25 cellular contexts compared by ENCODE assay signal in genomic region chr2:219022616-219023015, GRCh38. TPM values are rescaled to one million over a fixed set of nuclear protein-coding genes. Genes with fewer than 3 reads are reported as not detected.
"Had no signal": no experiment of that assay in that cellular context is flagged by ENCODE, and none has a peak within 500 bp of the region (broad histone marks: within the 10 kb centered on the region; RNA-seq: fewer than 3 reads in every experiment).

No MANE protein-coding gene starts in this region.

- H3K4me2 ChIP-seq: KMS-11 had no signal

- H3K4me1 Mint-ChIP-seq: IgD-negative memory B cell had no signal

- ATAC-seq: HepG2, K562 had no signal

- H3K9me3 Mint-ChIP-seq: IgD-negative memory B cell had no signal

- H3K4me3 ChIP-seq: K562, SJSA1, SK-N-MC had no signal

- H3K27ac Mint-ChIP-seq: IgD-negative memory B cell had no signal

- H3K4me1 ChIP-seq: SJSA1 had no signal

- H3K4me3 Mint-ChIP-seq: IgD-negative memory B cell had no signal

- DNase-seq: Kasumi-1, MM.1S, NCI-H1092 treated with DMSO at 0.1 percent for 48 hours, NCI-H1436, NCI-H187, NCI-H2029, NCI-H2081 treated with DMSO at 0.1 percent for 48 hours, NCI-H2171, NCI-H226, NCI-H446, NCI-H510A, NCI-H524 treated with DMSO at 0.1 percent for 48 hours, NCI-H69, NCI-H774, RPMI8226, SIG-M5 had no signal

- H3K36me3 ChIP-seq: SJSA1 had no signal

- H3K9ac ChIP-seq: KMS-11 had no signal

- H3K9me3 ChIP-seq: SJSA1 had no signal

- H3K36me3 Mint-ChIP-seq: IgD-negative memory B cell had no signal

- H3K27ac ChIP-seq: KMS-11, SJSA1, SK-N-MC had no signal

RNA-seq across cellular contexts. Expression of gene CFAP65, which starts 18.7 kb away (rescaled TPM):
- total RNA-seq: HepG2, HT1080, K562, M059J, Right ventricle myocardium superior, SJSA1 had no signal
- polyA plus RNA-seq: IgD-negative memory B cell, K562 had no signal

RNA-seq across cellular contexts. Expression of gene CRYBA2, which starts 29.4 kb away (rescaled TPM):
- total RNA-seq: HepG2, HT1080, Right ventricle myocardium superior, SJSA1 had no signal
- polyA plus RNA-seq: HepG2, IgD-negative memory B cell had no signal

RNA-seq across cellular contexts. Expression of gene FEV, which starts 37.6 kb away (rescaled TPM):
- total RNA-seq: HepG2, HT1080, M059J, Right ventricle myocardium superior, SJSA1 had no signal
- polyA plus RNA-seq: HepG2, IgD-negative memory B cell had no signal

RNA-seq across cellular contexts. Expression of gene IHH, which starts 38.1 kb away (rescaled TPM):
- total RNA-seq: HT1080, M059J, Right ventricle myocardium superior had no signal
- polyA plus RNA-seq: HepG2, IgD-negative memory B cell, K562 had no signal
